In genomic region chr12:11705010-11705409, GRCh38 we compare ENCODE assay signal across 1 cellular context.
TF ChIP-seq lines count a peak whose summit lies in the region.

No MANE protein-coding gene starts in this region.

TF ChIP-seq in IMR-90, 13 proteins besides CTCF, POLR2A, EP300 and RAD21 (continued from another document):
- TF ChIP-seq USF2 (IDR thresholded peaks at IDR 0.05; ENCODE audit: low read depth, low read length) (no peak), RFX5 (IDR thresholded peaks at IDR 0.05; ENCODE audit: low read depth, low read length) (peak; percentile 61; the same call in 1 of the 2 replicates), MAZ (IDR thresholded peaks at IDR 0.05; ENCODE audit: borderline replicate concordance, low read depth, low read length) (no peak; the same call in 1 of the 2 replicates), MAFK (IDR thresholded peaks at IDR 0.05; ENCODE audit: low read depth, low read length) (peak; percentile 41; the same call in 1 of the 2 replicates), RCOR1 (IDR thresholded peaks at IDR 0.05; ENCODE audit: insufficient replicate concordance, low read length) (peak; percentile 49), FOS (IDR thresholded peaks at IDR 0.05; ENCODE audit: low read depth, low read length) (peak; percentile 68), BHLHE40 (IDR thresholded peaks at IDR 0.05; ENCODE audit: low read depth, low read length) (peak; percentile 46; the same call in 1 of the 2 replicates), SMC3 (IDR thresholded peaks at IDR 0.05; ENCODE audit: low read depth, low read length) (no peak), CEBPB (IDR thresholded peaks at IDR 0.05; ENCODE audit: low read depth, low read length) (peak; percentile 99), MXI1 (IDR thresholded peaks at IDR 0.05; ENCODE audit: borderline replicate concordance, low read depth, low read length) (no peak)
